In the genomic region with DNA sequence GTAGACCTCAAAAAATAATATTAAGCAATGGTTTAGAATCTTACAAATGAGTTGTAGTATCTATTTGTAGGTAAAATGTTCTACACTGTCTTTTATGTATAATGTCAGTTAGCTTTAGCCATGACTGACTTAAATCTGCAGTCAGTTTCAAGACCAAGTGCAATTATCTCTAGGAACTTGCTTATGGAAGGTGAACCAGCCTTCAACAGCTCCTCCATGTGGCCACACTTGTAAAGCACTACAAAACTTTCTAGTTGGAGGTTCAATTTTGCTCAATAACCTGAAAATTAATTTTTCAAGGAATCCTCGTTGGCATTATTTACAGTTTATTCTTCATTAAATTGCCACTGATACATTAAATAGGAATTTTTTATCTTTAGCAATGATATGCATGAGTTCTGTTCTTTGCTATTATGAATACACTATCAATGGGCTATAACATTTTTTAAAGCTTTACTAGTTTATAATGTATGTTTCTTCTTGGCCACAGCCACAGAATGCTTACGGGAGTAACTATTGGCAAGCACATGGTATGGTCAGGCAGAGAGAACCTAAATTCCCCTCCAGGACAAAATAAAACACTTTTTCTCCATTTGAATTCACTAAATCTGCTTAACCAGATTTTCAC, we compare ENCODE assay signal across 10 cellular contexts.
DNase-seq lines count a peak whose midpoint lies in the region; ATAC-seq and TF ChIP-seq lines count a peak whose summit lies in the region.
"Had no signal": no experiment of that assay in that cellular context is flagged by ENCODE, and none has a peak within 500 bp of the region (broad histone marks: within the 10 kb centered on the region; RNA-seq: fewer than 3 reads in every experiment).

No MANE protein-coding gene starts in this region.

- H3F3A ChIP-seq in GM23338 (replicated peaks; ENCODE audit: low read depth), result no peaks in the 10 kb centered on the region

- DNase-seq in Calu3 (peak; percentile 34), GM23338 (ENCODE audit: low spot score) (peak; percentile 66), fibroblast of pulmonary artery (ENCODE audit: low read depth) (peak; percentile 61), smooth muscle cell of the brain vasculature (ENCODE audit: low read depth, low spot score) (peak; percentile 9), germinal center (ENCODE audit: low spot score) (no peak)
- DNase-seq in activated naive CD4-positive, alpha-beta T cell treated with anti-CD3 and anti-CD28 coated beads, Interleukin-2, amount 50 U/mL, for 72 hours (ENCODE audit: low spot score in 2 of 2), result no peak

- no peaks in the 10 kb centered on the region for H3K27me3 ChIP-seq in GM23338 (ENCODE audit: insufficient read depth)
- peaks cover 34% of the 10 kb centered on the region for H3K27me3 ChIP-seq in OCI-LY3 (ENCODE audit: low read depth, low read length)

- no peak overlapping the region for H3K4me3 Mint-ChIP-seq in Calu3 (ENCODE audit: low read depth, unreplicated experiment)
- no peak overlapping the region for H3K4me3 Mint-ChIP-seq in GM23338
- H3K4me3 Mint-ChIP-seq: memory B cell had no signal

- H3K9me3 Mint-ChIP-seq in Calu3 (ENCODE audit: low read depth, unreplicated experiment) (no peaks in the 10 kb centered on the region), GM23338 (no peaks in the 10 kb centered on the region)
- peaks cover 4% of the 10 kb centered on the region in 2 donors for H3K9me3 Mint-ChIP-seq in activated naive CD4-positive, alpha-beta T cell treated with anti-CD3 and anti-CD28 coated beads, Interleukin-2, amount 50 U/mL, for 72 hours
- H3K9me3 Mint-ChIP-seq: memory B cell had no signal

- no peak overlapping the region for H3K9ac ChIP-seq in OCI-LY3 (ENCODE audit: low read length)

- H3K4me3 ChIP-seq in GM23338 (no peak overlapping the region), OCI-LY3 (ENCODE audit: low read length) (no peak overlapping the region), fibroblast of pulmonary artery (replicated peaks; ENCODE audit: low read depth, low read length) (no peak overlapping the region)
- H3K4me3 ChIP-seq: K562 had no signal

- ATAC-seq in GM23338 (peak; percentile 57), GM18873 (IDR thresholded peaks at IDR 0.05; ENCODE audit: low FRiP score, unreplicated experiment) (no peak)
- ATAC-seq in activated naive CD4-positive, alpha-beta T cell treated with anti-CD3 and anti-CD28 coated beads, Interleukin-2, amount 50 U/mL, for 72 hours, result no peak
- ATAC-seq: K562 had no signal

- H2AFZ ChIP-seq in GM23338 (no peak overlapping the region), OCI-LY3 (ENCODE audit: low read depth, low read length) (no peak overlapping the region)

- H3K36me3 Mint-ChIP-seq in Calu3 (ENCODE audit: insufficient read depth, unreplicated experiment), result no peaks in the 10 kb centered on the region
- no peaks in the 10 kb centered on the region for H3K36me3 Mint-ChIP-seq in GM23338 (ENCODE audit: low read depth)
- no peaks in the 10 kb centered on the region for H3K36me3 Mint-ChIP-seq in activated naive CD4-positive, alpha-beta T cell treated with anti-CD3 and anti-CD28 coated beads, Interleukin-2, amount 50 U/mL, for 72 hours
- H3K36me3 Mint-ChIP-seq: memory B cell had no signal

- H3K27ac Mint-ChIP-seq in Calu3 (ENCODE audit: unreplicated experiment) (no peak overlapping the region), GM23338 (no peak overlapping the region)
- no peak overlapping the region for H3K27ac Mint-ChIP-seq in activated naive CD4-positive, alpha-beta T cell treated with anti-CD3 and anti-CD28 coated beads, Interleukin-2, amount 50 U/mL, for 72 hours
- H3K27ac Mint-ChIP-seq: memory B cell had no signal

- intact Hi-C loops in Calu3 (cut with micrococcal nuclease; ENCODE audit: unreplicated experiment), result loop anchor here (1.0 to 5.0 kb wide), 4 partner anchors 157 to 799 kb away; no protein-coding TSS in a partner anchor

- H3K4me1 Mint-ChIP-seq in Calu3 (ENCODE audit: low read depth, unreplicated experiment) (no peaks in the 10 kb centered on the region), GM23338 (no peaks in the 10 kb centered on the region)
- H3K4me1 Mint-ChIP-seq: memory B cell had no signal

- H3K79me2 ChIP-seq in GM23338 (replicated peaks; ENCODE audit: insufficient read depth), result no peaks in the 10 kb centered on the region
- H3K79me2 ChIP-seq in OCI-LY3 (ENCODE audit: low read length), result no peaks in the 10 kb centered on the region

- no peaks in the 10 kb centered on the region for H3K9me3 ChIP-seq in OCI-LY3 (ENCODE audit: insufficient read depth, low read length)

- H3K27me3 Mint-ChIP-seq in Calu3 (ENCODE audit: unreplicated experiment) (peaks cover 20% of the 10 kb centered on the region), GM23338 (ENCODE audit: insufficient read depth, low read depth, poor library complexity) (peaks cover 2% of the 10 kb centered on the region)

- no TSS peak for BruUV-seq in Calu3 (replicated peaks; lab: Mats Ljungman, UMichigan)

- H4K20me1 ChIP-seq in GM23338 (replicated peaks; ENCODE audit: insufficient read depth), result no peaks in the 10 kb centered on the region
- no peaks in the 10 kb centered on the region for H4K20me1 ChIP-seq in OCI-LY3 (ENCODE audit: insufficient read depth, low read length)

- no peak overlapping the region for H3K4me2 ChIP-seq in GM23338
- H3K4me2 ChIP-seq in OCI-LY3 (ENCODE audit: low read length), result no peak overlapping the region

- CTCF ChIA-PET in Calu3 (lab: Charles Lee), result no interaction called here

- H3K27ac ChIP-seq in GM23338 (ENCODE audit: low read depth) (no peak overlapping the region), OCI-LY3 (ENCODE audit: low read length) (no peak overlapping the region)

- TF ChIP-seq CTCF in Calu3 (IDR thresholded peaks at IDR 0.05; ENCODE audit: unreplicated experiment) (peak; percentile 29), GM23338 (conservative IDR thresholded peaks at IDR 0.05; ENCODE audit: low read depth in 2 of 2) (peak; percentile 79 to 81), OCI-LY3 (IDR thresholded peaks at IDR 0.05; ENCODE audit: low read depth, low read length) (peak; percentile 92), fibroblast of pulmonary artery (IDR thresholded peaks at IDR 0.05; ENCODE audit: low read length, missing control alignments) (peak; percentile 76)

- no peaks in the 10 kb centered on the region for H3K36me3 ChIP-seq in GM23338 (ENCODE audit: insufficient read depth)
- no peaks in the 10 kb centered on the region for H3K36me3 ChIP-seq in OCI-LY3 (replicated peaks; ENCODE audit: low read depth, low read length)

- no peaks in the 10 kb centered on the region for H3K9me2 ChIP-seq in GM23338 (ENCODE audit: insufficient read depth)

- H3K4me1 ChIP-seq in GM23338 (ENCODE audit: insufficient read depth), result no peaks in the 10 kb centered on the region
- peaks cover under 1% of the 10 kb centered on the region; the same call in 1 of the 2 replicates for H3K4me1 ChIP-seq in OCI-LY3 (ENCODE audit: low read length)

TF ChIP-seq in GM23338, 12 proteins besides CTCF, POLR2A, EP300 and RAD21 (continues in another document):
- TF ChIP-seq EZH2 (IDR thresholded peaks at IDR 0.05; ENCODE audit: low read depth, unreplicated experiment) (no peak), STAT1 (IDR thresholded peaks at IDR 0.05; ENCODE audit: unreplicated experiment) (no peak), JUNB (IDR thresholded peaks at IDR 0.05; ENCODE audit: unreplicated experiment) (no peak), ZNF114 (CRISPR knock-in tag; IDR thresholded peaks at IDR 0.05) (no peak), POLR2AphosphoS5 (IDR thresholded peaks at IDR 0.05; ENCODE audit: low read depth) (no peak)

Comparison
In these comparisons a context has a peak if more than half of its experiments do, and no peak if none do; other contexts are left out.
1. DNase-seq: peak in Calu3 (single experiment), GM23338 (single experiment), fibroblast of pulmonary artery (single experiment) and smooth muscle cell of the brain vasculature (single experiment); none in germinal center (single experiment) and activated naive CD4-positive, alpha-beta T cell treated with anti-CD3 and anti-CD28 coated beads, Interleukin-2, amount 50 U/mL, for 72 hours (0 of 2).
2. CTCF ChIP-seq: peak in every context shown above with its lines; median percentile 92 in OCI-LY3; 80 in GM23338; 76 in fibroblast of pulmonary artery; 29 in Calu3.